ENCODE assay signal across 8 cellular contexts in the genomic region with DNA sequence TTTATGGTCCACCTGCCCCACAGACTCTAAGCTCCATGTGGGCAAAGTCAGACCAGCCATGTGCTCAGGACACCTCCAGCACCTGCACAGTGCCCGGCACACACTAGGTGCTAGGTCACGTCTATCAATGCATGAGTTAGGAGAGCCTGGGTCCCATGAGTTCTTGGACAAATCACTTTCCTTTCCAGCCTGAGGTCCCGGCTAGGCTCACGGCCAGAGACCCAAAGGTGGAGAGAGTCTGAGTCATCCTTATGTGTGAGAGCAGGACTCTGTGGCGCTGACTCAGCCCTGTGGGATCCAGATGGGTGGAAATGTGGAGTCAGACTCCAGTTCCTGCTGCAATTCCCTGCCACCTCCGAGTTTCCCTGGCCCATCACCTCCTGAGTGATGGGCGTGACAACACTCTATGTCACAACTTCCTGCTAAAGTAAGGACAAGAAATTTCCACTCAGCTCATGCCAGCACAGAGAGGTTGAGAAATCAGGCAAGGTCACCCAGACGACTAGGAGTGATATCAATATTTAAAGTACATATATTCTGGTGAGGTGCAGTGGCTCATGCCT. TPM values are rescaled to one million over a fixed set of nuclear protein-coding genes. Genes with fewer than 3 reads are reported as not detected.
DNase-seq lines count a peak whose midpoint lies in the region; ATAC-seq and TF ChIP-seq lines count a peak whose summit lies in the region.

No MANE protein-coding gene starts in this region.

- intact Hi-C loops in activated T-helper 2 cell treated with anti-CD3 and anti-CD28 coated beads, Interferon-gamma antibody, Interleukin-2, Interleukin-4, amounts not matched to agents 10 μg/mL and 5 μg/mL and 100 μg/mL, durations not matched to agents 14 hours and 24 hours and 36 hours (cut with micrococcal nuclease): loop anchor here (2.0 to 10.0 kb wide), 4 partner anchors 15 to 305 kb away; a partner anchor contains a TSS
- intact Hi-C loops in heart right ventricle (cut with DNase I): loop anchor here in 8 of 10 donors (5.0 to 10.0 kb wide), 7 partner anchors 42 to 182 kb away; a partner anchor contains a TSS

- no peak overlapping the region for H3K9ac ChIP-seq in neural progenitor cell

- no peak overlapping the region for H3K4me2 ChIP-seq in neural progenitor cell

- peak; percentile 53 to 66 for DNase-seq in activated T-cell treated with anti-CD3 and anti-CD28 coated beads, Interleukin-2, amount 50 U/mL, for 48 hours
- DNase-seq in activated T-cell treated with anti-CD3 and anti-CD28 coated beads for 4 hours (no peak), heart right ventricle (peak; percentile 76 to 77), neural progenitor cell (ENCODE audit: low spot score) (no peak)
- no peak for DNase-seq in activated T-helper 2 cell treated with anti-CD3 and anti-CD28 coated beads, Interferon-gamma antibody, Interleukin-2, Interleukin-4, amounts not matched to agents 10 μg/mL and 5 μg/mL and 100 μg/mL, durations not matched to agents 14 hours and 24 hours and 36 hours (ENCODE audit: low spot score)

- peaks cover 0 to 20% (median 0%) of the 10 kb centered on the region in 7 donors for H3K27me3 ChIP-seq in heart right ventricle
- H3K27me3 ChIP-seq in neural progenitor cell: peaks cover 37% of the 10 kb centered on the region

- H3K9me3 ChIP-seq in heart right ventricle (no peaks in the 10 kb centered on the region), neural progenitor cell (ENCODE audit: low read depth) (no peaks in the 10 kb centered on the region)

- H3K27me3 Mint-ChIP-seq in activated T-helper 2 cell treated with anti-CD3 and anti-CD28 coated beads, Interferon-gamma antibody, Interleukin-2, Interleukin-4, amounts not matched to agents 10 μg/mL and 5 μg/mL and 100 μg/mL, durations not matched to agents 14 hours and 24 hours and 36 hours (ENCODE audit: low read depth): peaks cover 7% of the 10 kb centered on the region
- peaks cover under 1% of the 10 kb centered on the region for H3K27me3 Mint-ChIP-seq in stimulated activated memory B cell treated with anti-CD40 and anti-IgM and Interleukin-4, amounts not matched to agents 10 μg/mL and 1 μg/mL and 100 μg/mL, for 72 hours
- H3K27me3 Mint-ChIP-seq in neural progenitor cell (ENCODE audit: insufficient read depth, low read depth): peaks cover 13% of the 10 kb centered on the region

- H3K36me3 ChIP-seq in heart right ventricle (peaks cover 0 to 7% (median 0%) of the 10 kb centered on the region in 9 donors), neural progenitor cell (no peaks in the 10 kb centered on the region)

- H3K4me3 ChIP-seq in heart right ventricle (no peak overlapping the region), neural progenitor cell (no peak overlapping the region)

- peak overlapping the region in 5 of 10 donors; percentile 2 to 64 (median 53) for H3K27ac ChIP-seq in heart right ventricle
- H3K27ac ChIP-seq in neural progenitor cell: no peak overlapping the region

- peaks cover 14% of the 10 kb centered on the region for H3F3A ChIP-seq in neural progenitor cell (ENCODE audit: low read depth)

- H3K27ac Mint-ChIP-seq in activated T-helper 2 cell treated with anti-CD3 and anti-CD28 coated beads, Interferon-gamma antibody, Interleukin-2, Interleukin-4, amounts not matched to agents 10 μg/mL and 5 μg/mL and 100 μg/mL, durations not matched to agents 14 hours and 24 hours and 36 hours: peak overlapping the region; percentile 38
- peak overlapping the region; percentile 91 for H3K27ac Mint-ChIP-seq in stimulated activated memory B cell treated with anti-CD40 and anti-IgM and Interleukin-4, amounts not matched to agents 10 μg/mL and 1 μg/mL and 100 μg/mL, for 72 hours
- no peak overlapping the region for H3K27ac Mint-ChIP-seq in neural progenitor cell

- TF ChIP-seq CTCF in heart right ventricle (IDR thresholded peaks at IDR 0.05): no peak
- TF ChIP-seq CTCF in neural progenitor cell (IDR thresholded peaks at IDR 0.05): no peak

- peaks cover 12 to 64% (median 50%) of the 10 kb centered on the region in 9 donors for H3K4me1 ChIP-seq in heart right ventricle
- no peaks in the 10 kb centered on the region for H3K4me1 ChIP-seq in neural progenitor cell

- no peak overlapping the region for H2AFZ ChIP-seq in neural progenitor cell (replicated peaks)

- peaks cover 34% of the 10 kb centered on the region for H3K4me1 Mint-ChIP-seq in activated T-helper 2 cell treated with anti-CD3 and anti-CD28 coated beads, Interferon-gamma antibody, Interleukin-2, Interleukin-4, amounts not matched to agents 10 μg/mL and 5 μg/mL and 100 μg/mL, durations not matched to agents 14 hours and 24 hours and 36 hours (ENCODE audit: low read depth)
- peaks cover 65% of the 10 kb centered on the region for H3K4me1 Mint-ChIP-seq in stimulated activated memory B cell treated with anti-CD40 and anti-IgM and Interleukin-4, amounts not matched to agents 10 μg/mL and 1 μg/mL and 100 μg/mL, for 72 hours
- H3K4me1 Mint-ChIP-seq in neural progenitor cell: peaks cover 24% of the 10 kb centered on the region

- WGBS in heart right ventricle, 2 donors: 50 to 61% methylated on average over 8 of the region's 8 CpGs

- H3K4me3 Mint-ChIP-seq in activated T-helper 2 cell treated with anti-CD3 and anti-CD28 coated beads, Interferon-gamma antibody, Interleukin-2, Interleukin-4, amounts not matched to agents 10 μg/mL and 5 μg/mL and 100 μg/mL, durations not matched to agents 14 hours and 24 hours and 36 hours (ENCODE audit: low read depth): peak overlapping the region; percentile 40
- H3K4me3 Mint-ChIP-seq in stimulated activated memory B cell treated with anti-CD40 and anti-IgM and Interleukin-4, amounts not matched to agents 10 μg/mL and 1 μg/mL and 100 μg/mL, for 72 hours: no peak overlapping the region
- H3K4me3 Mint-ChIP-seq in neural progenitor cell: no peak overlapping the region

- no peaks in the 10 kb centered on the region for H3K9me3 Mint-ChIP-seq in activated T-helper 2 cell treated with anti-CD3 and anti-CD28 coated beads, Interferon-gamma antibody, Interleukin-2, Interleukin-4, amounts not matched to agents 10 μg/mL and 5 μg/mL and 100 μg/mL, durations not matched to agents 14 hours and 24 hours and 36 hours
- no peaks in the 10 kb centered on the region for H3K9me3 Mint-ChIP-seq in stimulated activated memory B cell treated with anti-CD40 and anti-IgM and Interleukin-4, amounts not matched to agents 10 μg/mL and 1 μg/mL and 100 μg/mL, for 72 hours
- H3K9me3 Mint-ChIP-seq in neural progenitor cell: no peaks in the 10 kb centered on the region

- ATAC-seq in heart right ventricle (peak in 7 of 8 donors; percentile 6 to 72 (median 32)), GM21528 (IDR thresholded peaks at IDR 0.05; ENCODE audit: low FRiP score, unreplicated experiment) (no peak), HG03457 (IDR thresholded peaks at IDR 0.05; ENCODE audit: unreplicated experiment) (no peak)
- ATAC-seq in stimulated activated memory B cell treated with anti-CD40 and anti-IgM and Interleukin-4, amounts not matched to agents 10 μg/mL and 1 μg/mL and 100 μg/mL, for 72 hours: no peak

- H3K79me2 ChIP-seq in neural progenitor cell (ENCODE audit: low read depth): no peaks in the 10 kb centered on the region

- H3K36me3 Mint-ChIP-seq in activated T-helper 2 cell treated with anti-CD3 and anti-CD28 coated beads, Interferon-gamma antibody, Interleukin-2, Interleukin-4, amounts not matched to agents 10 μg/mL and 5 μg/mL and 100 μg/mL, durations not matched to agents 14 hours and 24 hours and 36 hours (ENCODE audit: low read depth): no peaks in the 10 kb centered on the region
- peaks cover 16% of the 10 kb centered on the region for H3K36me3 Mint-ChIP-seq in stimulated activated memory B cell treated with anti-CD40 and anti-IgM and Interleukin-4, amounts not matched to agents 10 μg/mL and 1 μg/mL and 100 μg/mL, for 72 hours
- H3K36me3 Mint-ChIP-seq in neural progenitor cell: no peaks in the 10 kb centered on the region

- no peaks in the 10 kb centered on the region for H4K20me1 ChIP-seq in neural progenitor cell (ENCODE audit: low read depth)

RNA-seq across cellular contexts. Expression of a gene that starts 2.5 kb away (rescaled TPM):
- 25.6 and 28.7 TPM in 2 replicates for total RNA-seq in activated T-helper 2 cell treated with anti-CD3 and anti-CD28 coated beads, Interferon-gamma antibody, Interleukin-2, Interleukin-4, amounts not matched to agents 10 μg/mL and 5 μg/mL and 100 μg/mL, durations not matched to agents 14 hours and 24 hours and 36 hours
- total RNA-seq in heart right ventricle: 10 to 100 TPM; 23.2 to 52.9 (median 33.9) TPM
- polyA plus RNA-seq in heart right ventricle: 10 to 100 TPM; 10.8 to 48.6 TPM
- total RNA-seq in neural progenitor cell (ENCODE audit: low replicate concordance): 5.5 and 11.1 TPM in 2 replicates

RNA-seq across cellular contexts. Expression of a gene that starts 11.2 kb away (rescaled TPM):
- 1.4 and 3.4 TPM in 2 replicates for total RNA-seq in activated T-helper 2 cell treated with anti-CD3 and anti-CD28 coated beads, Interferon-gamma antibody, Interleukin-2, Interleukin-4, amounts not matched to agents 10 μg/mL and 5 μg/mL and 100 μg/mL, durations not matched to agents 14 hours and 24 hours and 36 hours
- total RNA-seq in heart right ventricle (under 1 TPM in 7 of 10 donors, not detected in 3; 0.25 to 0.59 (median 0.47) TPM), neural progenitor cell (ENCODE audit: low replicate concordance) (1.4 and 8.8 TPM in 2 replicates)
- under 1 TPM in 1 of 2 donors, not detected in 1; 0.28 TPM for polyA plus RNA-seq in heart right ventricle

RNA-seq across cellular contexts. Expression of a gene that starts 18.3 kb away (rescaled TPM):
- total RNA-seq in activated T-helper 2 cell treated with anti-CD3 and anti-CD28 coated beads, Interferon-gamma antibody, Interleukin-2, Interleukin-4, amounts not matched to agents 10 μg/mL and 5 μg/mL and 100 μg/mL, durations not matched to agents 14 hours and 24 hours and 36 hours: 55.7 and 57.4 TPM in 2 replicates
- total RNA-seq in heart right ventricle (10 to 100 TPM in 8 of 10 donors, 1 to 10 TPM in 2; 7.2 to 15.4 (median 12.3) TPM), neural progenitor cell (ENCODE audit: low replicate concordance) (9.1 and 20.5 TPM in 2 replicates)
- 10 to 100 TPM; 16.7 to 31.1 TPM for polyA plus RNA-seq in heart right ventricle

RNA-seq across cellular contexts. Expression of a gene that starts 19.9 kb away (rescaled TPM):
- 60.3 and 60.7 TPM in 2 replicates for total RNA-seq in activated T-helper 2 cell treated with anti-CD3 and anti-CD28 coated beads, Interferon-gamma antibody, Interleukin-2, Interleukin-4, amounts not matched to agents 10 μg/mL and 5 μg/mL and 100 μg/mL, durations not matched to agents 14 hours and 24 hours and 36 hours
- total RNA-seq in heart right ventricle (10 to 100 TPM; 32.8 to 52.0 (median 44.7) TPM), neural progenitor cell (ENCODE audit: low replicate concordance) (14.3 and 42.7 TPM in 2 replicates)
- polyA plus RNA-seq in heart right ventricle: 10 to 100 TPM; 33.0 to 40.5 TPM

RNA-seq across cellular contexts. Expression of a gene that starts 41.9 kb away (rescaled TPM):
- total RNA-seq in activated T-helper 2 cell treated with anti-CD3 and anti-CD28 coated beads, Interferon-gamma antibody, Interleukin-2, Interleukin-4, amounts not matched to agents 10 μg/mL and 5 μg/mL and 100 μg/mL, durations not matched to agents 14 hours and 24 hours and 36 hours: 19.6 and 21.0 TPM in 2 replicates
- total RNA-seq in heart right ventricle: 100 to 1,000 TPM; 553 to 918 (median 731) TPM
- polyA plus RNA-seq in heart right ventricle: 1,000 to 10,000 TPM in 1 of 2 donors, 100 to 1,000 TPM in 1; 500 to 1,050 TPM
- total RNA-seq in neural progenitor cell (ENCODE audit: low replicate concordance): 20.5 and 25.6 TPM in 2 replicates

Comparison
In these comparisons a context has a peak if more than half of its experiments do, and no peak if none do; other contexts are left out.
1. DNase-seq: peak in activated T-cell treated with anti-CD3 and anti-CD28 coated beads, Interleukin-2, amount 50 U/mL, for 48 hours (2 of 2) and heart right ventricle (2 of 2); none in activated T-cell treated with anti-CD3 and anti-CD28 coated beads for 4 hours (single experiment), activated T-helper 2 cell treated with anti-CD3 and anti-CD28 coated beads, Interferon-gamma antibody, Interleukin-2, Interleukin-4, amounts not matched to agents 10 μg/mL and 5 μg/mL and 100 μg/mL, durations not matched to agents 14 hours and 24 hours and 36 hours (single experiment) and neural progenitor cell (single experiment).
2. ATAC-seq: peak in heart right ventricle (7 of 8); none in stimulated activated memory B cell treated with anti-CD40 and anti-IgM and Interleukin-4, amounts not matched to agents 10 μg/mL and 1 μg/mL and 100 μg/mL, for 72 hours (single experiment), GM21528 (single experiment) and HG03457 (single experiment).